Comparison of ENCODE assay signal across 12 cellular contexts in the genomic region with DNA sequence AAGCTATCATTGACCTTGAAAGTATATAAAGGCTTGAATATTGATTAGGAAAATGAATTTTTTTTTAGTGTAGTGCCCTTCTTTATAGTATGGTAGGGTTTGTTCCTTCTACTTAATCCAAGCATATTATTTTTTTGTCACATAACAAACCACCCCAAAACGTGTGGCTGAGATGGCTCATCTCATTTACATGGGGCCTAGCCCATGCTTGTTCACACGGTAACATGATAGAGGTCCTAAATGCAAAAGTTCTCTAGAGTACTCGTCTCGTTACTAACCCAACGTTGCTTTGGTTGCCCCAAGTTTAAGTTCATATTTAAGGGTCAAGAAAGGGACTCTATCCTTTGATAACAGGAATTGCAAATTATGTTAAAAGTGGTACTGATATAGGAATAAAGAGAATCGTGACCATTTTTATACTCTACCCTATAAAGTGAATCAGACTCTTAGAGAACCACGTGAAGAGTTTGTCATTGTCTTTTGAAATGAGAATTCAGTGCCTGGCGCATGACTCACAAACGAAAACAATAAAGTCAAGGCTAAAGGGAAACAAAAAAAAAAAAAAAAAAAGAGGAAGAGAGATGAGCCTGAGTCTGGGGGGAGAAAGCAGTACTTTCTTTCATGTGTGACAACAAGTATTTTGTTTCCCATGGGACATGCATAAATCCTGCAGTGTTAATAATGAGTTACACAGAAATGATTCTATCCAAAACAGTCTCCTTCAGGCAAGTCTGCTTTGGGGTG.
DNase-seq lines count a peak whose midpoint lies in the region; ATAC-seq, FAIRE-seq and TF ChIP-seq lines count a peak whose summit lies in the region.
"Had no signal": no experiment of that assay in that cellular context is flagged by ENCODE, and none has a peak within 500 bp of the region (broad histone marks: within the 10 kb centered on the region; RNA-seq: fewer than 3 reads in every experiment).

No MANE protein-coding gene starts in this region.

- no peak for FAIRE-seq in frontal cortex (lab: Jason Lieb, UNC)

- TF ChIP-seq CTCF in astrocyte of the spinal cord (IDR thresholded peaks at IDR 0.05; ENCODE audit: low read depth, low read length), result no peak

- DNase-seq in astrocyte of the spinal cord (ENCODE audit: low read depth, low spot score) (peak; percentile 29), cerebellar nuclear complex (lab: John Stamatoyannopoulos, UW) (no peak), frontal cortex (ENCODE audit: low spot score in 2 of 2) (no peak), amygdala (lab: John Stamatoyannopoulos, UW) (no peak), GOT3 (lab: John Stamatoyannopoulos, UW) (no peak)
- DNase-seq: activated T-cell treated with anti-CD3 and anti-CD28 coated beads, Interleukin-2, amount 50 U/mL, for 4 hours; Caco-2; T-helper 17 cell had no signal

- no peak overlapping the region for H3K4me3 ChIP-seq in astrocyte of the spinal cord (ENCODE audit: low read depth, low read length)

- in situ Hi-C loops in astrocyte of the spinal cord (cut with HindIII; ENCODE audit: low sequenced_read_pairs), result no loop called here

- ATAC-seq in GM18502 (IDR thresholded peaks at IDR 0.05; ENCODE audit: poor library complexity, unreplicated experiment), result peak; percentile 79
- ATAC-seq in GM21515 (IDR thresholded peaks at IDR 0.05; ENCODE audit: unreplicated experiment), result peak; percentile 76
- peak; percentile 53 for ATAC-seq in HG03565 (IDR thresholded peaks at IDR 0.05; ENCODE audit: unreplicated experiment)
- ATAC-seq: activated T-cell treated with anti-CD3 and anti-CD28 coated beads, Interleukin-2, amount 50 U/mL, for 4 hours; foreskin keratinocyte; T-helper 17 cell had no signal
